16 cellular contexts compared by ENCODE assay signal in genomic region chr9:79604921-79605562, GRCh38.
"Had no signal": no experiment of that assay in that cellular context is flagged by ENCODE, and none has a peak within 500 bp of the region (broad histone marks: within the 10 kb centered on the region; RNA-seq: fewer than 3 reads in every experiment).

No MANE protein-coding gene starts in this region.

- H3K27ac ChIP-seq: esophagus muscularis mucosa, thoracic aorta, uterus had no signal

- H3K4me1 ChIP-seq: uterus had no signal

- H3K9me3 ChIP-seq: uterus had no signal

- H3K36me3 ChIP-seq: esophagus muscularis mucosa, thoracic aorta, uterus had no signal

- H3K27me3 ChIP-seq: esophagus muscularis mucosa, uterus had no signal

- H3K4me3 ChIP-seq: esophagus muscularis mucosa, thoracic aorta, uterus had no signal

- DNase-seq: activated CD4-positive, CD25-positive, alpha-beta regulatory T cell; activated CD8-positive, alpha-beta memory T cell treated with anti-CD3 and anti-CD28 coated beads, Interleukin-2, amount 10 ng/mL, durations not matched to agents 7 days and 5 days; activated effector memory CD4-positive, alpha-beta T cell treated with Interleukin-2 at 50 U/mL for 16 hours; activated T-cell treated with anti-CD3 and anti-CD28 coated beads, Interleukin-2, amount 50 U/mL, for 24 hours; amygdala; endodermal cell; islet precursor cell; nephron progenitor cell; stimulated activated CD4-positive, alpha-beta T cell treated with anti-CD3 and anti-CD28 coated beads, Interleukin-2, amount 100 ng/mL, for 48 hours; stimulated activated naive CD8-positive, alpha-beta T cell treated with anti-CD3 and anti-CD28 coated beads, Interleukin-15, Interleukin-2, amounts not matched to agents 100 U/mL and 50 U/mL, for 24 hours; T-helper 17 cell; uterus had no signal

- ATAC-seq: activated CD8-positive, alpha-beta memory T cell treated with anti-CD3 and anti-CD28 coated beads, Interleukin-2, amount 10 ng/mL, durations not matched to agents 7 days and 5 days; activated naive CD4-positive, alpha-beta T cell treated with anti-CD3 and anti-CD28 coated beads, Interleukin-2, amount 50 U/mL, for 72 hours; left lobe of liver; T-helper 17 cell had no signal
